In the genomic region with DNA sequence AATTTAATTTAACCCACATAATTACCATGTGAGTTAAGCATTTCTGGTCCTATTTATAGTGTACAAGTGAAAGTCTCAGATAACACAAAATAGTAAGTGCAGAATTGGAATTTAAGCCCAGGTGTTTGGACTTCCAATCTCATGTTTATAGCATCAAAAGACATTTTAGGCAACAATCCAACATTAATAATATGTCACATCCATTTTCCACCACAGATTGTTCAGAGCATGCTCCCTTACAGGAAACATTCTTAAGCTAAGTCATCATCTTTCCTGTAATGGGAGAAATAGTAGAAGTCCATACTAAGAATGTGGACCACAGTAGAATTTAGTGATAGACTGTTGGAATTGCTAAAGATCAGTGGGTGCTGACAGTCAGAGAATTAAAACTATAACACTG, we compare ENCODE assay signal across 12 cellular contexts. TPM values are rescaled to one million over a fixed set of nuclear protein-coding genes. Genes with fewer than 3 reads are reported as not detected.
A peak's percentile ranks its signal among the peaks of the same experiment; 100 is the strongest.
DNase-seq lines count a peak whose midpoint lies in the region; FAIRE-seq and TF ChIP-seq lines count a peak whose summit lies in the region.
"Not testable (repeated sequence)": the region's sequence is repeated elsewhere in the genome, so short reads cannot be mapped to it uniquely, and the experiment has no call there.
"Had no signal": no experiment of that assay in that cellular context is flagged by ENCODE, and none has a peak within 500 bp of the region (broad histone marks: within the 10 kb centered on the region; RNA-seq: fewer than 3 reads in every experiment).

No MANE protein-coding gene starts in this region.

- DNase-seq in AG10803 (ENCODE audit: low read depth) (peak; percentile 0), GM23248 (peak; percentile 16), NCI-H1092 treated with DMSO at 0.1 percent for 48 hours (lab: John Stamatoyannopoulos, UW) (peak; percentile 52), astrocyte (ENCODE audit: low read depth) (peak; percentile 94), choroid plexus epithelial cell (ENCODE audit: low read depth) (peak; percentile 64), fibroblast of pulmonary artery (ENCODE audit: low read depth) (peak; percentile 36), kidney tubule cell (ENCODE audit: low spot score) (peak; percentile 7)
- DNase-seq in urothelium cell line (ENCODE audit: low spot score), result not testable (repeated sequence)

- not testable (repeated sequence) for H3K9me3 Mint-ChIP-seq in astrocyte (ENCODE audit: unreplicated experiment)

- H3K36me3 Mint-ChIP-seq in astrocyte (ENCODE audit: low read depth, unreplicated experiment), result not testable (repeated sequence)

- H3K36me3 ChIP-seq in GM23248 (ENCODE audit: low read depth); astrocyte (ENCODE audit: insufficient read depth, low read length): not testable (repeated sequence)

- not testable (repeated sequence) for H3K4me3 ChIP-seq in AG10803 (ENCODE audit: low read length); GM23248; astrocyte (ENCODE audit: insufficient read depth, low read depth, low read length); choroid plexus epithelial cell (ENCODE audit: low read depth, low read length); fibroblast of pulmonary artery (replicated peaks; ENCODE audit: low read depth, low read length)

- H3K27ac Mint-ChIP-seq in astrocyte (ENCODE audit: unreplicated experiment), result peak overlapping the region; percentile 24

- not testable (repeated sequence) for H3K4me3 Mint-ChIP-seq in astrocyte (ENCODE audit: unreplicated experiment)

- not testable (repeated sequence) for H3K9ac ChIP-seq in GM23248; astrocyte (ENCODE audit: low read length)

- H3K4me2 ChIP-seq in GM23248 (ENCODE audit: unreplicated experiment), result not testable (repeated sequence)
- peak overlapping the region; percentile 14 for H3K4me2 ChIP-seq in astrocyte (ENCODE audit: low read length)

- H3F3A ChIP-seq in GM23248 (ENCODE audit: insufficient read depth), result not testable (repeated sequence)

- H3K4me1 Mint-ChIP-seq in astrocyte (ENCODE audit: low read depth, unreplicated experiment), result peaks cover 11% of the 10 kb centered on the region

- H3K27ac ChIP-seq in GM23248, result not testable (repeated sequence)
- peak overlapping the region; percentile 28 for H3K27ac ChIP-seq in astrocyte (ENCODE audit: low read depth, low read length)

- not testable (repeated sequence) for H4K20me1 ChIP-seq in GM23248 (ENCODE audit: insufficient read depth); astrocyte (ENCODE audit: insufficient read depth, low read length)

- TF ChIP-seq CTCF in AG10803 (conservative IDR thresholded peaks at IDR 0.05; ENCODE audit: low read length); astrocyte (IDR thresholded peaks at IDR 0.05; ENCODE audit: insufficient read depth, low read depth, low read length); choroid plexus epithelial cell (conservative IDR thresholded peaks at IDR 0.05; ENCODE audit: low read depth, low read length); fibroblast of pulmonary artery (IDR thresholded peaks at IDR 0.05; ENCODE audit: low read length, missing control alignments): not testable (repeated sequence)

- not testable (repeated sequence) for H3K4me1 ChIP-seq in GM23248 (ENCODE audit: insufficient read depth); astrocyte (ENCODE audit: insufficient read depth, low read length)

- not testable (repeated sequence) for H3K79me2 ChIP-seq in GM23248 (ENCODE audit: insufficient read depth); astrocyte (ENCODE audit: insufficient read depth, low read length)

- H3K27me3 Mint-ChIP-seq in astrocyte (ENCODE audit: low read depth, unreplicated experiment), result not testable (repeated sequence)

- in situ Hi-C loops in GM23248 (cut with MboI), result not testable (repeated sequence)

- not testable (repeated sequence) for H3K27me3 ChIP-seq in GM23248 (replicated peaks; ENCODE audit: insufficient read depth); astrocyte (ENCODE audit: insufficient read depth, low read length)

- H3K9me2 ChIP-seq in GM23248 (ENCODE audit: insufficient read depth), result not testable (repeated sequence)

- FAIRE-seq in astrocyte (lab: Jason Lieb, UNC), result peak; percentile 64
- FAIRE-seq in urothelium cell line (lab: Jason Lieb, UNC), result peak; percentile 82

- not testable (repeated sequence) for H2AFZ ChIP-seq in GM23248; astrocyte (ENCODE audit: low read depth, low read length)

- not testable (repeated sequence) for H3K9me3 ChIP-seq in GM23248 (ENCODE audit: low read depth); astrocyte (ENCODE audit: insufficient read depth, low read depth, low read length)

RNA-seq across cellular contexts. Expression of gene GRM5, which starts 45.7 kb away (rescaled TPM):
- total RNA-seq in GM23248 (2014; rRNA removed; shearing (Covaris generic)), result not detected in 2 replicates
- polyA plus RNA-seq in GM23248 (2016; fragmentation: Nextera tagmentation; extraction: Ambion mirVana), result not detected in 2 replicates
- total RNA-seq in astrocyte, result 0.30 and 0.70 TPM in 2 replicates
- total RNA-seq: CD4-positive, CD25-positive, alpha-beta regulatory T cell; GM12878 had no signal
- polyA plus RNA-seq: CD4-positive, CD25-positive, alpha-beta regulatory T cell; GM12878; IgD-negative memory B cell; SK-N-SH had no signal
